ENCODE assay signal across 8 cellular contexts in genomic region chr7:42237891-42238531, GRCh38. TPM values are rescaled to one million over a fixed set of nuclear protein-coding genes. Genes with fewer than 3 reads are reported as not detected.
A peak's percentile ranks its signal among the peaks of the same experiment; 100 is the strongest.
DNase-seq lines count a peak whose midpoint lies in the region; ATAC-seq and TF ChIP-seq lines count a peak whose summit lies in the region.

No MANE protein-coding gene starts in this region.

- 8% methylated on average over 13 of the region's 54 CpGs for WGBS in hepatocyte (ENCODE audit: low lambda C conversion rate, missing lambda C conversion rate)

- no peaks in the 10 kb centered on the region for H3K9me2 ChIP-seq in hepatocyte (replicated peaks; ENCODE audit: insufficient read depth)

- no peak overlapping the region for H3K9ac ChIP-seq in rectal smooth muscle tissue (ENCODE audit: low read length)

- peak overlapping the region; percentile 90 for H3K4me3 Mint-ChIP-seq in HFFc6

- H3K36me3 ChIP-seq in ascending aorta (no peaks in the 10 kb centered on the region), hepatocyte (replicated peaks; ENCODE audit: insufficient read depth, low read depth) (no peaks in the 10 kb centered on the region), rectal smooth muscle tissue (ENCODE audit: control insufficient read depth, insufficient read depth, low read length) (no peaks in the 10 kb centered on the region)

- no peaks in the 10 kb centered on the region; the same call in 1 of the 2 replicates for H3K9me3 ChIP-seq in AG04450 (ENCODE audit: control insufficient read depth, insufficient read depth, low read length)
- H3K9me3 ChIP-seq in ascending aorta, result no peaks in the 10 kb centered on the region
- H3K9me3 ChIP-seq in hepatocyte (ENCODE audit: low read depth), result no peaks in the 10 kb centered on the region

- POLR2A ChIA-PET in AG04450 (lab: Yijun Ruan, JAX), result interaction anchor here (1.1 kb wide), 1 partner anchor 138 kb away, joined by 3 read pairs; no protein-coding TSS in a partner anchor

- no peak for TF ChIP-seq CTCF in AG04450 (IDR thresholded peaks at IDR 0.05; ENCODE audit: low read depth, low read length)
- 0 out of 2 replicates have a peak, but pooled peaks have one; percentile 7 for TF ChIP-seq CTCF in HFFc6 (IDR thresholded peaks at IDR 0.05)
- no peak for TF ChIP-seq CTCF in ascending aorta (IDR thresholded peaks at IDR 0.05)
- TF ChIP-seq CTCF in hepatocyte (IDR thresholded peaks at IDR 0.05; ENCODE audit: poor library complexity), result no peak

- H3K27ac ChIP-seq in AG04450 (ENCODE audit: low read depth, low read length) (peak overlapping the region; percentile 94), ascending aorta (peak overlapping the region; percentile 90 to 98), hepatocyte (peak overlapping the region; percentile 96), rectal smooth muscle tissue (ENCODE audit: low read depth, low read length) (peak overlapping the region; percentile 99)

- peak overlapping the region; percentile 80 for H3K4me2 ChIP-seq in hepatocyte

- CTCF ChIA-PET in AG04450 (lab: Charles Lee), result interaction anchor here (0.6 to 1.4 kb wide), 6 partner anchors 35 to 638 kb away, joined by 3 to 7 read pairs (median 3); no protein-coding TSS in a partner anchor

- H3K27me3 Mint-ChIP-seq in HFFc6 (ENCODE audit: insufficient read depth), result peaks cover 3% of the 10 kb centered on the region

- no peaks in the 10 kb centered on the region for H4K20me1 ChIP-seq in hepatocyte (ENCODE audit: insufficient read depth, poor library complexity, severe bottlenecking)

- H3K9me3 Mint-ChIP-seq in HFFc6, result no peaks in the 10 kb centered on the region

- H3K79me2 ChIP-seq in hepatocyte, result peaks cover 11% of the 10 kb centered on the region

- H3K4me1 Mint-ChIP-seq in HFFc6 (ENCODE audit: low read depth), result peaks cover 61% of the 10 kb centered on the region

- DNase-seq in AG04450 (ENCODE audit: low read depth, low spot score) (no peak), HFFc6 (peak; percentile 65), ascending aorta (ENCODE audit: low spot score in 2 of 2) (peak in 1 of 2 donors; percentile 84), hepatocyte (ENCODE audit: low spot score) (peak; percentile 75), NCI-H1092 treated with DMSO at 0.1 percent for 48 hours (lab: John Stamatoyannopoulos, UW) (no peak)

- H3K4me3 ChIP-seq in AG04450 (ENCODE audit: low read depth, low read length) (peak overlapping the region; percentile 87), ascending aorta (peak overlapping the region; percentile 77 to 85), hepatocyte (no peak overlapping the region), rectal smooth muscle tissue (ENCODE audit: low read length) (peak overlapping the region; percentile 66)

- H3K27me3 ChIP-seq in AG04450 (ENCODE audit: control insufficient read depth, insufficient read depth, low read length) (no peaks in the 10 kb centered on the region), ascending aorta (no peaks in the 10 kb centered on the region), hepatocyte (peaks cover 40% of the 10 kb centered on the region), rectal smooth muscle tissue (ENCODE audit: control insufficient read depth, insufficient read depth, low read length) (no peaks in the 10 kb centered on the region)

- no peak for ATAC-seq in GM21515 (IDR thresholded peaks at IDR 0.05; ENCODE audit: unreplicated experiment)
- ATAC-seq in GM21390 (IDR thresholded peaks at IDR 0.05; ENCODE audit: unreplicated experiment), result no peak

- peak overlapping the region; percentile 62 for H2AFZ ChIP-seq in hepatocyte

- intact Hi-C loops in ascending aorta (cut with DNase I), result loop anchor here (1.0 to 10.0 kb wide), 6 partner anchors 25 to 1637 kb away; partner anchors contain the start of gene C7orf25

- H3K4me1 ChIP-seq in ascending aorta, result peaks cover 0 to 4% of the 10 kb centered on the region in 2 donors
- H3K4me1 ChIP-seq in hepatocyte (ENCODE audit: insufficient read depth), result peaks cover 15% of the 10 kb centered on the region
- peaks cover 24% of the 10 kb centered on the region for H3K4me1 ChIP-seq in rectal smooth muscle tissue (ENCODE audit: control insufficient read depth, insufficient read depth, low read length)

- H3K36me3 Mint-ChIP-seq in HFFc6 (ENCODE audit: low read depth), result no peaks in the 10 kb centered on the region; the same call in 1 of the 2 replicates

- H3K27ac Mint-ChIP-seq in HFFc6, result peak overlapping the region; percentile 93

RNA-seq across cellular contexts. Expression of gene GLI3, which starts 1.0 kb away (rescaled TPM):
- polyA plus RNA-seq in AG04450 (2011; rRNA removed) (6.0 and 7.2 TPM in 2 replicates), hepatocyte (20.0 and 25.2 TPM in 2 replicates)
- polyA minus RNA-seq in AG04450 (2011; rRNA and poly(A)+ RNA removed), result 16.7 and 17.4 TPM in 2 replicates
- total RNA-seq in HFFc6 (2021; fragmentation: NEBNext Ultra II Directional; extraction: Animal tissue kit (Norgen Biotek cat#: 25700)), result 10 to 100 TPM; 12.5 to 23.0 (median 21.7) TPM
- total RNA-seq in ascending aorta (2.2 TPM), hepatocyte (3.6 and 5.5 TPM in 2 replicates)

Comparison
In these comparisons a context has a peak if more than half of its experiments do, and no peak if none do; other contexts are left out.
1. DNase-seq: peak in HFFc6 (single experiment) and hepatocyte (single experiment); none in AG04450 (single experiment) and NCI-H1092 treated with DMSO at 0.1 percent for 48 hours (single experiment).
2. Peak in every context shown above with its lines, with median percentiles within 50 percentile points of each other: H3K27ac ChIP-seq.